Comparison of ENCODE assay signal across 13 cellular contexts in genomic region chr12:26088999-26089398, GRCh38. TPM values are rescaled to one million over a fixed set of nuclear protein-coding genes. Genes with fewer than 3 reads are reported as not detected.
DNase-seq lines count a peak whose midpoint lies in the region; ATAC-seq and TF ChIP-seq lines count a peak whose summit lies in the region.
"Had no signal": no experiment of that assay in that cellular context is flagged by ENCODE, and none has a peak within 500 bp of the region (broad histone marks: within the 10 kb centered on the region; RNA-seq: fewer than 3 reads in every experiment).

No MANE protein-coding gene starts in this region.

- ATAC-seq in HG02610 (IDR thresholded peaks at IDR 0.05; ENCODE audit: unreplicated experiment) (peak; percentile 100), HG03575 (IDR thresholded peaks at IDR 0.05; ENCODE audit: extremely low read depth, insufficient number of reproducible peaks, low FRiP score, unreplicated experiment) (peak; percentile 90), left ventricle myocardium superior (no peak)
- peak; percentile 31 for ATAC-seq in naive thymus-derived CD4-positive, alpha-beta T cell

- H3K27ac ChIP-seq in naive thymus-derived CD4-positive, alpha-beta T cell (ENCODE audit: low read depth, low read length), result no peak overlapping the region
- no peak overlapping the region for H3K27ac ChIP-seq in OCI-LY7 (ENCODE audit: low read depth, low read length, poor library complexity, severe bottlenecking)
- H3K27ac ChIP-seq: 22Rv1, tibial nerve had no signal

- no peaks in the 10 kb centered on the region for H3K9me3 ChIP-seq in naive thymus-derived CD4-positive, alpha-beta T cell (ENCODE audit: control insufficient read depth in 2 of 3, low read length in 3 of 3)
- H3K9me3 ChIP-seq in OCI-LY7 (ENCODE audit: low read length), result no peaks in the 10 kb centered on the region
- H3K9me3 ChIP-seq: tibial nerve had no signal

- H3K4me1 ChIP-seq in naive thymus-derived CD4-positive, alpha-beta T cell (ENCODE audit: control insufficient read depth in 2 of 2, insufficient read depth in 2 of 2, low read length in 2 of 2), result no peaks in the 10 kb centered on the region
- no peaks in the 10 kb centered on the region for H3K4me1 ChIP-seq in OCI-LY7 (ENCODE audit: insufficient read depth, low read length, poor library complexity, severe bottlenecking)

- H3K4me1 Mint-ChIP-seq in naive thymus-derived CD4-positive, alpha-beta T cell, result peaks cover 0 to 3% (median 0%) of the 10 kb centered on the region in 7 donors

- no peak overlapping the region for H2AFZ ChIP-seq in OCI-LY7 (ENCODE audit: low read length)

- no peak overlapping the region for H3K4me3 Mint-ChIP-seq in naive thymus-derived CD4-positive, alpha-beta T cell

- peaks cover 0 to 6% (median 0%) of the 10 kb centered on the region in 5 donors for H3K36me3 Mint-ChIP-seq in naive thymus-derived CD4-positive, alpha-beta T cell

- H3K27me3 ChIP-seq in naive thymus-derived CD4-positive, alpha-beta T cell (ENCODE audit: control insufficient read depth in 2 of 2, insufficient read depth in 2 of 2, low read length in 2 of 2), result no peaks in the 10 kb centered on the region
- H3K27me3 ChIP-seq: tibial nerve had no signal

- POLR2A ChIA-PET in naive thymus-derived CD4-positive, alpha-beta T cell (lab: Charles Lee), result interaction anchor here (0.7 kb wide), 1 partner anchor 90 kb away, joined by 3 read pairs; no protein-coding TSS in a partner anchor
- POLR2A ChIA-PET in OCI-LY7 (lab: Charles Lee), result interaction anchor here (0.6 to 1.2 kb wide), 4 partner anchors 279 to 1354 kb away, joined by 3 to 4 read pairs (median 4); no protein-coding TSS in a partner anchor

- intact Hi-C loops in naive thymus-derived CD4-positive, alpha-beta T cell (cut with micrococcal nuclease), result no loop called here
- intact Hi-C loops in OCI-LY7 (cut with micrococcal nuclease; ENCODE audit: unreplicated experiment), result no loop called here
- intact Hi-C loops in left ventricle myocardium superior (cut with micrococcal nuclease), result no loop called here

- no peak for TF ChIP-seq CTCF in OCI-LY7 (conservative IDR thresholded peaks at IDR 0.05; ENCODE audit: low read length)

- H3K4me2 ChIP-seq in OCI-LY7 (ENCODE audit: low read length), result no peak overlapping the region

- H3K27ac Mint-ChIP-seq in naive thymus-derived CD4-positive, alpha-beta T cell, result no peak overlapping the region

- DNase-seq in DMS53 (lab: John Stamatoyannopoulos, UW) (peak; percentile 89), DMS53 treated with DMSO at 0.1 percent for 48 hours (lab: John Stamatoyannopoulos, UW; ENCODE audit: unreplicated experiment) (no peak), OCI-LY7 (ENCODE audit: low spot score) (no peak), anterior cingulate cortex (lab: John Stamatoyannopoulos, UW) (no peak), left ventricle myocardium superior (no peak)
- no peak for DNase-seq in naive thymus-derived CD4-positive, alpha-beta T cell
- DNase-seq: activated effector memory CD4-positive, alpha-beta T cell treated with anti-CD3 and anti-CD28 coated beads, Interleukin-2, amount 50 U/mL, for 16 hours; mesendoderm; T-helper 1 cell had no signal

- peaks cover 0 to 12% (median 1%) of the 10 kb centered on the region in 5 donors for H3K27me3 Mint-ChIP-seq in naive thymus-derived CD4-positive, alpha-beta T cell

- peaks cover 0 to 7% (median 3%) of the 10 kb centered on the region in 11 donors for H3K9me3 Mint-ChIP-seq in naive thymus-derived CD4-positive, alpha-beta T cell

- no peaks in the 10 kb centered on the region for H3K9me2 ChIP-seq in OCI-LY7 (ENCODE audit: insufficient read depth, low read length)

- CTCF ChIA-PET in naive thymus-derived CD4-positive, alpha-beta T cell (lab: Charles Lee), result interaction anchor here (0.5 to 1.2 kb wide), 2 partner anchors 11 to 1217 kb away, joined by 3 read pairs; no protein-coding TSS in a partner anchor
- CTCF ChIA-PET in OCI-LY7 (lab: Charles Lee; ENCODE audit: unreplicated experiment), result no interaction called here

- no TSS peak for BruUV-seq in OCI-LY7 (replicated peaks; lab: Mats Ljungman, UMichigan)

- no peaks in the 10 kb centered on the region for H3K36me3 ChIP-seq in naive thymus-derived CD4-positive, alpha-beta T cell (ENCODE audit: control insufficient read depth in 2 of 3, insufficient read depth in 3 of 3, low read length in 3 of 3)
- no peaks in the 10 kb centered on the region for H3K36me3 ChIP-seq in OCI-LY7 (ENCODE audit: insufficient read depth, low read length)
- H3K36me3 ChIP-seq: tibial nerve had no signal

- no peaks in the 10 kb centered on the region for H4K20me1 ChIP-seq in OCI-LY7 (ENCODE audit: insufficient read depth, low read length)

- H3K4me3 ChIP-seq in naive thymus-derived CD4-positive, alpha-beta T cell (ENCODE audit: low read length), result no peak overlapping the region
- H3K4me3 ChIP-seq in OCI-LY7 (ENCODE audit: low read depth, low read length, poor library complexity, severe bottlenecking), result no peak overlapping the region
- H3K4me3 ChIP-seq: tibial nerve had no signal

- no peaks in the 10 kb centered on the region for H3K79me2 ChIP-seq in OCI-LY7 (ENCODE audit: insufficient read depth, low read depth, low read length)

RNA-seq across cellular contexts. Expression of gene BHLHE41, which starts 35.8 kb away (rescaled TPM):
- 1 to 10 TPM in 1 of 5 experiments, under 1 TPM in 2, not detected in 2; 0.42 to 1.2 (median 0.84) TPM for total RNA-seq in naive thymus-derived CD4-positive, alpha-beta T cell
- not detected for polyA plus RNA-seq in naive thymus-derived CD4-positive, alpha-beta T cell
- not detected in 2 replicates for total RNA-seq in OCI-LY7 (2014; rRNA removed; shearing (Covaris generic))
- total RNA-seq in OCI-LY7 (2022) (not detected in 2 replicates), left ventricle myocardium superior (35.9 TPM)

Comparison
In these comparisons a context has a peak if more than half of its experiments do, and no peak if none do; other contexts are left out.
1. RNA of gene BHLHE41, which starts 35.8 kb away (total RNA-seq): 35.9 TPM in left ventricle myocardium superior (single experiment); 0.42 to 1.2 TPM in naive thymus-derived CD4-positive, alpha-beta T cell and not detected in OCI-LY7; every median in the first group is over 10 times any median in the second.